ENCODE assay signal across 21 cellular contexts in genomic region chr14:60859525-60859924, GRCh38.
DNase-seq lines count a peak whose midpoint lies in the region; ATAC-seq, FAIRE-seq and TF ChIP-seq lines count a peak whose summit lies in the region.
"Had no signal": no experiment of that assay in that cellular context is flagged by ENCODE, and none has a peak within 500 bp of the region (broad histone marks: within the 10 kb centered on the region; RNA-seq: fewer than 3 reads in every experiment).

No MANE protein-coding gene starts in this region.

- H3K4me1 ChIP-seq in heart right ventricle, result peaks cover 0 to 15% (median 6%) of the 10 kb centered on the region in 9 donors
- H3K4me1 ChIP-seq: SJSA1 had no signal

- H3K9me3 ChIP-seq in heart right ventricle, result peaks cover 0 to 17% (median 5%) of the 10 kb centered on the region in 11 donors
- H3K9me3 ChIP-seq: SJSA1 had no signal

- 90 to 95% methylated on average over 2 of the region's 2 CpGs for WGBS in heart right ventricle, 2 donors

- intact Hi-C loops in activated CD8-positive, alpha-beta T cell treated with anti-CD3 and anti-CD28 coated beads for 36 hours (cut with micrococcal nuclease), result no loop called here
- intact Hi-C loops in heart right ventricle (cut with DNase I), result no loop called here

- CTCF ChIA-PET in activated CD8-positive, alpha-beta T cell treated with anti-CD3 and anti-CD28 coated beads for 36 hours (lab: Charles Lee), result interaction anchor here (0.6 kb wide), 1 partner anchor 82 kb away, joined by 3 read pairs; no protein-coding TSS in a partner anchor
- CTCF ChIA-PET in activated CD8-positive, alpha-beta T cell treated with anti-CD3 and anti-CD28 coated beads, Interleukin-2, amount 10 ng/mL, durations not matched to agents 7 days and 5 days (lab: Charles Lee), result no interaction called here

- no peak overlapping the region for H3K27ac Mint-ChIP-seq in activated CD8-positive, alpha-beta T cell treated with anti-CD3 and anti-CD28 coated beads for 36 hours
- H3K27ac Mint-ChIP-seq in activated CD8-positive, alpha-beta T cell treated with anti-CD3 and anti-CD28 coated beads, Interleukin-2, amount 10 ng/mL, durations not matched to agents 7 days and 5 days, result no peak overlapping the region
- H3K27ac Mint-ChIP-seq: CD8-positive, alpha-beta memory T cell had no signal

- H3K4me1 Mint-ChIP-seq in activated CD8-positive, alpha-beta T cell treated with anti-CD3 and anti-CD28 coated beads for 36 hours (ENCODE audit: low read depth), result peaks cover 20% of the 10 kb centered on the region
- peaks cover 6% of the 10 kb centered on the region for H3K4me1 Mint-ChIP-seq in activated CD8-positive, alpha-beta T cell treated with anti-CD3 and anti-CD28 coated beads, Interleukin-2, amount 10 ng/mL, durations not matched to agents 7 days and 5 days (ENCODE audit: low read depth)
- H3K4me1 Mint-ChIP-seq: CD8-positive, alpha-beta memory T cell had no signal

- H3K9me3 Mint-ChIP-seq in activated CD8-positive, alpha-beta T cell treated with anti-CD3 and anti-CD28 coated beads for 36 hours, result peaks cover 8% of the 10 kb centered on the region
- H3K9me3 Mint-ChIP-seq in activated CD8-positive, alpha-beta T cell treated with anti-CD3 and anti-CD28 coated beads, Interleukin-2, amount 10 ng/mL, durations not matched to agents 7 days and 5 days (ENCODE audit: insufficient read depth), result peaks cover 4% of the 10 kb centered on the region

- no peak for TF ChIP-seq CTCF in activated CD8-positive, alpha-beta T cell treated with anti-CD3 and anti-CD28 coated beads for 36 hours (IDR thresholded peaks at IDR 0.05)
- TF ChIP-seq CTCF in AG10803 (conservative IDR thresholded peaks at IDR 0.05; ENCODE audit: low read length) (no peak; the same call in 1 of the 2 replicates), heart right ventricle (IDR thresholded peaks at IDR 0.05) (no peak)

- no peak overlapping the region for H3K27ac ChIP-seq in heart right ventricle
- H3K27ac ChIP-seq: C4-2B, SJSA1 had no signal

- no peaks in the 10 kb centered on the region for H3K27me3 Mint-ChIP-seq in activated CD8-positive, alpha-beta T cell treated with anti-CD3 and anti-CD28 coated beads for 36 hours
- no peaks in the 10 kb centered on the region for H3K27me3 Mint-ChIP-seq in activated CD8-positive, alpha-beta T cell treated with anti-CD3 and anti-CD28 coated beads, Interleukin-2, amount 10 ng/mL, durations not matched to agents 7 days and 5 days (ENCODE audit: low read depth)
- H3K27me3 Mint-ChIP-seq: CD8-positive, alpha-beta memory T cell had no signal

- H3K27me3 ChIP-seq in heart right ventricle, result no peaks in the 10 kb centered on the region
- H3K27me3 ChIP-seq: SJSA1 had no signal

- peaks cover 0 to 10% (median 0%) of the 10 kb centered on the region in 9 donors for H3K36me3 ChIP-seq in heart right ventricle

- H3K4me3 ChIP-seq in AG10803 (ENCODE audit: low read length) (no peak overlapping the region), heart right ventricle (no peak overlapping the region)
- H3K4me3 ChIP-seq: SJSA1 had no signal

- H3K36me3 Mint-ChIP-seq in activated CD8-positive, alpha-beta T cell treated with anti-CD3 and anti-CD28 coated beads for 36 hours (ENCODE audit: low read depth), result peaks cover 33% of the 10 kb centered on the region
- peaks cover 23% of the 10 kb centered on the region for H3K36me3 Mint-ChIP-seq in activated CD8-positive, alpha-beta T cell treated with anti-CD3 and anti-CD28 coated beads, Interleukin-2, amount 10 ng/mL, durations not matched to agents 7 days and 5 days (ENCODE audit: low read depth)

- FAIRE-seq in HTR-8/SVneo (lab: Jason Lieb, UNC), result peak; percentile 86

- POLR2A ChIA-PET in activated CD8-positive, alpha-beta T cell treated with anti-CD3 and anti-CD28 coated beads for 36 hours (lab: Charles Lee), result no interaction called here
- POLR2A ChIA-PET in activated CD8-positive, alpha-beta T cell treated with anti-CD3 and anti-CD28 coated beads, Interleukin-2, amount 10 ng/mL, durations not matched to agents 7 days and 5 days (lab: Charles Lee), result no interaction called here

- H3K4me3 Mint-ChIP-seq in activated CD8-positive, alpha-beta T cell treated with anti-CD3 and anti-CD28 coated beads for 36 hours, result no peak overlapping the region
- no peak overlapping the region for H3K4me3 Mint-ChIP-seq in activated CD8-positive, alpha-beta T cell treated with anti-CD3 and anti-CD28 coated beads, Interleukin-2, amount 10 ng/mL, durations not matched to agents 7 days and 5 days
- H3K4me3 Mint-ChIP-seq: CD8-positive, alpha-beta memory T cell had no signal

- ATAC-seq in activated CD8-positive, alpha-beta T cell treated with anti-CD3 and anti-CD28 coated beads for 36 hours, result peak; percentile 51
- ATAC-seq in activated CD8-positive, alpha-beta T cell treated with anti-CD3 and anti-CD28 coated beads, Interleukin-2, amount 10 ng/mL, durations not matched to agents 7 days and 5 days, result no peak
- ATAC-seq in heart right ventricle, result no peak
- ATAC-seq: Right ventricle myocardium inferior had no signal

- DNase-seq in activated CD8-positive, alpha-beta T cell treated with anti-CD3 and anti-CD28 coated beads for 36 hours, result no peak
- no peak for DNase-seq in activated CD8-positive, alpha-beta T cell treated with anti-CD3 and anti-CD28 coated beads, Interleukin-2, amount 10 ng/mL, durations not matched to agents 7 days and 5 days
- DNase-seq in AG10803 (ENCODE audit: low read depth) (peak; percentile 25), HTR-8/SVneo (ENCODE audit: insufficient read length, low spot score) (no peak), fibroblast of gingiva (ENCODE audit: low read depth) (peak; percentile 40), heart right ventricle (no peak)
- DNase-seq in NK-92 treated with Interleukin-12 subunit alpha and Interleukin-12 subunit beta, amount 100 ng/mL, for 24 hours (lab: John Stamatoyannopoulos, UW), result no peak
- DNase-seq: Calu3; CD8-positive, alpha-beta memory T cell; DMS153; GDM1; Kasumi-1; NCI-H1694; NCI-H2081; NCI-H2171 treated with DMSO at 0.1 percent for 48 hours; NCI-H524 treated with DMSO at 0.1 percent for 48 hours; NCI-H82; OCI-M1 had no signal

Comparison
In these comparisons a context has a peak if more than half of its experiments do, and no peak if none do; other contexts are left out.
1. DNase-seq: peak in AG10803 (single experiment) and fibroblast of gingiva (single experiment); none in activated CD8-positive, alpha-beta T cell treated with anti-CD3 and anti-CD28 coated beads for 36 hours (single experiment), activated CD8-positive, alpha-beta T cell treated with anti-CD3 and anti-CD28 coated beads, Interleukin-2, amount 10 ng/mL, durations not matched to agents 7 days and 5 days (single experiment), HTR-8/SVneo (single experiment), heart right ventricle (0 of 2) and NK-92 treated with Interleukin-12 subunit alpha and Interleukin-12 subunit beta, amount 100 ng/mL, for 24 hours (single experiment).